ENCODE assay signal across 13 cellular contexts in genomic region chr7:138945169-138945568, GRCh38.
"Had no signal": no experiment of that assay in that cellular context is flagged by ENCODE, and none has a peak within 500 bp of the region (broad histone marks: within the 10 kb centered on the region; RNA-seq: fewer than 3 reads in every experiment).

No MANE protein-coding gene starts in this region.

- H3K4me1 Mint-ChIP-seq: activated CD4-positive, alpha-beta memory T cell treated with anti-CD3 and anti-CD28 coated beads, Interleukin-2, amount 10 ng/mL, durations not matched to agents 7 days and 5 days; activated CD4-positive, alpha-beta T cell treated with anti-CD3 and anti-CD28 coated beads for 36 hours; naive B cell had no signal

- H3K36me3 ChIP-seq: esophagus muscularis mucosa had no signal

- H3K4me3 Mint-ChIP-seq: activated CD4-positive, alpha-beta memory T cell treated with anti-CD3 and anti-CD28 coated beads, Interleukin-2, amount 10 ng/mL, durations not matched to agents 7 days and 5 days; activated CD4-positive, alpha-beta T cell treated with anti-CD3 and anti-CD28 coated beads for 36 hours; activated naive CD8-positive, alpha-beta T cell treated with anti-CD3 and anti-CD28 coated beads, Interleukin-2, amount 10 ng/mL, durations not matched to agents 7 days and 5 days; naive B cell had no signal

- H3K9me3 Mint-ChIP-seq: activated CD4-positive, alpha-beta memory T cell treated with anti-CD3 and anti-CD28 coated beads, Interleukin-2, amount 10 ng/mL, durations not matched to agents 7 days and 5 days; activated naive CD8-positive, alpha-beta T cell treated with anti-CD3 and anti-CD28 coated beads, Interleukin-2, amount 10 ng/mL, durations not matched to agents 7 days and 5 days; naive B cell had no signal

- H3K27ac Mint-ChIP-seq: activated CD4-positive, alpha-beta memory T cell treated with anti-CD3 and anti-CD28 coated beads, Interleukin-2, amount 10 ng/mL, durations not matched to agents 7 days and 5 days; activated CD4-positive, alpha-beta T cell treated with anti-CD3 and anti-CD28 coated beads for 36 hours; activated naive CD8-positive, alpha-beta T cell treated with anti-CD3 and anti-CD28 coated beads, Interleukin-2, amount 10 ng/mL, durations not matched to agents 7 days and 5 days had no signal

- H3K4me1 ChIP-seq: esophagus muscularis mucosa had no signal

- H3K27me3 ChIP-seq: esophagus muscularis mucosa had no signal

- ATAC-seq: activated CD4-positive, alpha-beta T cell treated with anti-CD3 and anti-CD28 coated beads for 36 hours; left colon had no signal

- H3K27ac ChIP-seq: esophagus muscularis mucosa, skin epidermis had no signal

- H3K4me3 ChIP-seq: esophagus muscularis mucosa, lung, skin epidermis had no signal

- H3K36me3 Mint-ChIP-seq: activated naive CD8-positive, alpha-beta T cell treated with anti-CD3 and anti-CD28 coated beads, Interleukin-2, amount 10 ng/mL, durations not matched to agents 7 days and 5 days; naive B cell had no signal

- DNase-seq: activated CD4-positive, alpha-beta memory T cell treated with anti-CD3 and anti-CD28 coated beads, Interleukin-2, amount 10 ng/mL, durations not matched to agents 7 days and 5 days; activated CD4-positive, alpha-beta T cell treated with anti-CD3 and anti-CD28 coated beads for 36 hours; activated gamma-delta T cell treated with Interleukin-2 at 50 U/mL for 16 hours; activated naive CD8-positive, alpha-beta T cell treated with anti-CD3 and anti-CD28 coated beads, Interleukin-2, amount 10 ng/mL, durations not matched to agents 7 days and 5 days; activated T-cell treated with anti-CD3 and anti-CD28 coated beads, Interleukin-2, amount 50 U/mL, for 48 hours; anterior cingulate cortex; cerebellar nuclear complex; left colon; naive B cell; posterior cingulate gyrus had no signal

- H3K27me3 Mint-ChIP-seq: activated CD4-positive, alpha-beta T cell treated with anti-CD3 and anti-CD28 coated beads for 36 hours; naive B cell had no signal
